In genomic region chr17:67316776-67317175, GRCh38 we compare ENCODE assay signal across 3 cellular contexts.
"Had no signal": no experiment of that assay in that cellular context is flagged by ENCODE, and none has a peak within 500 bp of the region (broad histone marks: within the 10 kb centered on the region; RNA-seq: fewer than 3 reads in every experiment).

No MANE protein-coding gene starts in this region.

- ATAC-seq: GM12878 had no signal

- H3K4me3 ChIP-seq: GM12878 had no signal

- DNase-seq: GDM1, GF-D8 had no signal
